Comparison of ENCODE assay signal across 7 cellular contexts in the genomic region with DNA sequence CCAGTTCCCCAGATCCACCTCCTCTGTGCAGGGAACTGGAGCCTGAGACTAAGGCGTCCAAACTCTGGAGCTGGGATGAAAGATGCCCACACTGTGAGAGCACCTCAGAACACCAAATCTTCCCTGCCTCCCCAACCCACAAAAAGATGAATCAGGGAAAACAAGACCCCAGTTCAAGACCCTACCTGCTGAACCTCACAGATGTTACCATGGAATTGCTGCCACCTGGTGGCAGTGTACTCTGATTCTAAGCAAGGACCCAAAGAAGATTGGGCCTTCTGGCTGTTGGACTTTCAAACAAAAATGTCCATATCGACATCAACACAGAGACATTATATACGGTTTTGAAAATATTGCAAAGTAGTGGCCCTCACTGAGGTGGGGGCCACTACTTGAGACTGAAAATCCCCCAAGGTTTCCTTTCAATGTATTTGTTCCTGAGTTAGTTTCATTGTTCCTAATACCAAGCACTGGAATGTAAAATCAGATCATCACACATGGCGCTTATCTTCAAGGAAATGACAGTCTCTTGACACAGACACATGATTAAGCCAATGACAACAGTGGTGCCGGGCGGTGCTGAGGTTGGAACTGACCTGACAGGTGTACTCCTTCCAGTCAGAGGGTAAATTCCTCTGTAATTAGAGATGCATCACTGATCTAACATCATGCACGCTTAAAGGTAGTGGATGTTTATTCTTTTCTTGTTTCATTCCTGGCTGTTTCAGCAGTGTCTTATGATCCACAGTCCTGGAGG.
DNase-seq lines count a peak whose midpoint lies in the region; TF ChIP-seq lines count a peak whose summit lies in the region.

No MANE protein-coding gene starts in this region.

- H3K27me3 ChIP-seq in GM06990 (replicated peaks; ENCODE audit: control insufficient read depth, insufficient read depth, low read length) (no peaks in the 10 kb centered on the region; the same call in none of the 2 replicates), MG63 (no peaks in the 10 kb centered on the region)

- H3K4me3 Mint-ChIP-seq in nephron progenitor cell, result no peak overlapping the region

- H3K9me3 ChIP-seq in MG63, result no peaks in the 10 kb centered on the region

- TF ChIP-seq RAD21 in Ishikawa (IDR thresholded peaks at IDR 0.05; ENCODE audit: low read depth), result peak; percentile 37

- in situ Hi-C loops in T47D (cut with HindIII; ENCODE audit: low pct_unique_long_range_greater_than_20kb, low sequenced_read_pairs), result no loop called here

- no peaks in the 10 kb centered on the region for H3K4me1 Mint-ChIP-seq in nephron progenitor cell

- H3K4me3 ChIP-seq in GM06990 (replicated peaks; ENCODE audit: low read depth, low read length) (no peak overlapping the region), MG63 (no peak overlapping the region)

- TF ChIP-seq EP300 in Ishikawa (IDR thresholded peaks at IDR 0.05; ENCODE audit: borderline replicate concordance), result no peak

- DNase-seq in GM06990 (ENCODE audit: extremely low read depth, insufficient read length) (no peak), T47D (ENCODE audit: low read depth in 1 of 2, low spot score in 1 of 2) (peak; percentile 26 to 44), nephron progenitor cell (peak; percentile 36), MG63 (no peak), AG08395 (ENCODE audit: low spot score) (no peak)
- no peak for DNase-seq in activated CD8-positive, alpha-beta memory T cell treated with anti-CD3 and anti-CD28 coated beads for 24 hours

- TF ChIP-seq CTCF in GM06990 (IDR thresholded peaks at IDR 0.05; ENCODE audit: insufficient read depth, low read length, poor library complexity, severe bottlenecking), result peak; percentile 56
- TF ChIP-seq CTCF in nephron progenitor cell (IDR thresholded peaks at IDR 0.05), result peak; percentile 43

- H3K36me3 Mint-ChIP-seq in nephron progenitor cell (ENCODE audit: low read depth), result no peaks in the 10 kb centered on the region

- no peak overlapping the region for H3K27ac Mint-ChIP-seq in nephron progenitor cell

- H3K27me3 Mint-ChIP-seq in nephron progenitor cell (ENCODE audit: low read depth, poor library complexity), result peaks cover 50% of the 10 kb centered on the region

- no peaks in the 10 kb centered on the region for H3K9me3 Mint-ChIP-seq in nephron progenitor cell

- H3K36me3 ChIP-seq in GM06990 (ENCODE audit: control insufficient read depth, insufficient read depth, low read length) (no peaks in the 10 kb centered on the region), MG63 (no peaks in the 10 kb centered on the region)

TF ChIP-seq in Ishikawa, 13 proteins besides CTCF, POLR2A, EP300 and RAD21:
- no peak for TF ChIP-seq NFIC (IDR thresholded peaks at IDR 0.05)
- TF ChIP-seq, protein P1, sequence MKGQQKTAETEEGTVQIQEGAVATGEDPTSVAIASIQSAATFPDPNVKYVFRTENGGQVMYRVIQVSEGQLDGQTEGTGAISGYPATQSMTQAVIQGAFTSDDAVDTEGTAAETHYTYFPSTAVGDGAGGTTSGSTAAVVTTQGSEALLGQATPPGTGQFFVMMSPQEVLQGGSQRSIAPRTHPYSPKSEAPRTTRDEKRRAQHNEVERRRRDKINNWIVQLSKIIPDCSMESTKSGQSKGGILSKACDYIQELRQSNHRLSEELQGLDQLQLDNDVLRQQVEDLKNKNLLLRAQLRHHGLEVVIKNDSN (IDR thresholded peaks at IDR 0.05), result no peak
- TF ChIP-seq ZBTB7A (IDR thresholded peaks at IDR 0.05; ENCODE audit: low read depth), result no peak
- TF ChIP-seq YY1 (IDR thresholded peaks at IDR 0.05; ENCODE audit: low read depth), result no peak
- TF ChIP-seq TEAD4 (IDR thresholded peaks at IDR 0.05), result no peak
- no peak for TF ChIP-seq CREB1 (IDR thresholded peaks at IDR 0.05; ENCODE audit: low read depth)
- TF ChIP-seq TCF12 (IDR thresholded peaks at IDR 0.05; ENCODE audit: low read depth), result no peak

Comparison
In these comparisons a context has a peak if more than half of its experiments do, and no peak if none do; other contexts are left out.
1. DNase-seq: peak in T47D (2 of 2) and nephron progenitor cell (single experiment); none in GM06990 (single experiment), MG63 (single experiment), AG08395 (single experiment) and activated CD8-positive, alpha-beta memory T cell treated with anti-CD3 and anti-CD28 coated beads for 24 hours (single experiment).